Comparison of ENCODE assay signal across 1 cellular context in the genomic region with DNA sequence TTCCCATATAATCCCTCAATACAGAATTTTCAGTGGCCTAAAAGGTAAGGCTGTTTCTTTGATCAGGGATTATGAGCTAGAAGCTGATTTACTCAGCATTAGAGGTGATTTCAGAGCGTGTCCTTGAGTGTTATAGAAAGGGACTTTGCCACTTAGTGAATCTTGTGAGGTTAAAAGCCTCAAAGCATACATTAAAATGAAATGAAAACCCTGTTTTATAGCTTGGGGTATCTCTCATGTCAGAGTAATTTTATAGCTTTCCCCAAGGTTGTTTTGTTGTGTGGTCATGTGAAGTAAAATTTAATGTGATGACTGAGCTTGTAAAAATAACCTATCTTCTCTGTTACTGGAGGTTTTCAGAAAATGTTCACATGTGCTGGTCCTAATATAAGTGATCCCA.
TF ChIP-seq lines count a peak whose summit lies in the region.

No MANE protein-coding gene starts in this region.

TF ChIP-seq in HEK293, 187 proteins besides CTCF, POLR2A, EP300 and RAD21 (continued from another document):
- TF ChIP-seq OVOL3 (tag by site-specific recombination; IDR thresholded peaks at IDR 0.05), result 0 out of 2 replicates have a peak, but pooled peaks have one; percentile 55
- TF ChIP-seq ZNF843 (tag by site-specific recombination; IDR thresholded peaks at IDR 0.05), result peak; percentile 95
